ENCODE assay signal across 24 cellular contexts in the genomic region with DNA sequence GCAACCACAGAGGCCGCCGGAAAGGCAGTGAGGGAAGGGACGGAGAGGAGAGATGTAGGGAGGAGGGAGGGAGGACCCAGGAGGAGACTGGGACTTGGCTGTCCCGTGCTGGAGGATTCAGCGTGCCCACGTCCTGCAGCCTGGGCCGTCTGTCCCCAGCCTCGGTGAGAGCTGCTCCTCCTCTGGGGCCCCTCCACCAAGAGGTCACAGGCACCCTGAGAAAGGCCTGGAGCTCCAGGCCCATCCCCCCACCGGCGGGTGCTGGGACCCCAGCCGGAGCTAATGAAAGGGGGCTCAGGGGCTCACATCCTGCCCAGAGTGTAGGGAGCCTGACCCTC. TPM values are rescaled to one million over a fixed set of nuclear protein-coding genes. Genes with fewer than 3 reads are reported as not detected.
"Had no signal": no experiment of that assay in that cellular context is flagged by ENCODE, and none has a peak within 500 bp of the region (broad histone marks: within the 10 kb centered on the region; RNA-seq: fewer than 3 reads in every experiment).

No MANE protein-coding gene starts in this region.

- H3K36me3 Mint-ChIP-seq: activated CD8-positive, alpha-beta memory T cell treated with anti-CD3 and anti-CD28 coated beads, Interleukin-2, amount 10 ng/mL, durations not matched to agents 7 days and 5 days; activated naive CD4-positive, alpha-beta T cell treated with anti-CD3 and anti-CD28 coated beads, Interleukin-2, amount 50 U/mL, for 24 hours had no signal

- H3K4me1 ChIP-seq: body of pancreas had no signal

- H3K9me3 Mint-ChIP-seq: activated B cell treated with CpG ODN at 0.5 μM for 24 hours; activated CD4-positive, alpha-beta T cell treated with anti-CD3 and anti-CD28 coated beads, Interleukin-2, amount 10 ng/mL, durations not matched to agents 24 days and 14 days; activated naive CD4-positive, alpha-beta T cell treated with anti-CD3 and anti-CD28 coated beads, Interleukin-2, amount 50 U/mL, for 24 hours; activated T-cell treated with anti-CD3 and anti-CD28 coated beads, Interleukin-2, amount 50 U/mL, for 24 hours; activated T-helper 1 cell treated with anti-CD3 and anti-CD28 coated beads, Interleukin-12 subunit alpha, Interleukin-12 subunit beta, Interleukin-2, Interleukin-4 antibody, amounts not matched to agents 30 ng/mL and 10 ng/mL and 1 ng/mL, durations not matched to agents 14 hours and 24 hours and 36 hours had no signal

- FAIRE-seq: bronchial epithelial cell had no signal

- H3K4me3 Mint-ChIP-seq: activated B cell treated with CpG ODN at 0.5 μM for 24 hours; activated CD4-positive, alpha-beta T cell treated with anti-CD3 and anti-CD28 coated beads, Interleukin-2, amount 10 ng/mL, durations not matched to agents 24 days and 14 days; activated CD8-positive, alpha-beta memory T cell treated with anti-CD3 and anti-CD28 coated beads, Interleukin-2, amount 10 ng/mL, durations not matched to agents 7 days and 5 days; activated naive CD4-positive, alpha-beta T cell treated with anti-CD3 and anti-CD28 coated beads, Interleukin-2, amount 50 U/mL, for 24 hours; activated T-cell treated with anti-CD3 and anti-CD28 coated beads, Interleukin-2, amount 50 U/mL, for 24 hours; activated T-helper 1 cell treated with anti-CD3 and anti-CD28 coated beads, Interleukin-12 subunit alpha, Interleukin-12 subunit beta, Interleukin-2, Interleukin-4 antibody, amounts not matched to agents 30 ng/mL and 10 ng/mL and 1 ng/mL, durations not matched to agents 14 hours and 24 hours and 36 hours; T-helper 17 cell had no signal

- DNase-seq: activated B cell treated with CpG ODN at 0.5 μM for 24 hours; activated CD4-positive, alpha-beta T cell treated with anti-CD3 and anti-CD28 coated beads for 1 hour; activated CD4-positive, alpha-beta T cell treated with anti-CD3 and anti-CD28 coated beads, Interleukin-2, amount 10 ng/mL, durations not matched to agents 24 days and 14 days; activated CD4-positive, alpha-beta T cell treated with anti-CD3 and anti-CD28 coated beads, Interleukin-2, amount 50 U/mL, for 48 hours; activated CD8-positive, alpha-beta memory T cell treated with anti-CD3 and anti-CD28 coated beads, Interleukin-2, amount 10 ng/mL, durations not matched to agents 7 days and 5 days; activated effector memory CD4-positive, alpha-beta T cell treated with Interleukin-2 at 50 U/mL for 16 hours; activated naive CD4-positive, alpha-beta T cell; activated T-cell treated with anti-CD3 and anti-CD28 coated beads, Interleukin-2, amount 50 U/mL, for 24 hours; body of pancreas; central memory CD4-positive, alpha-beta T cell; Kasumi-1; NCI-H1105 treated with DMSO at 0.1 percent for 48 hours; NCI-H1436 treated with DMSO at 0.1 percent for 48 hours; NCI-H187; NCI-H2081; NCI-H510A treated with DMSO at 0.1 percent for 48 hours; PC-3; SHP77 treated with DMSO at 0.1 percent for 48 hours; T-helper 17 cell; T-helper 9 cell had no signal

- H3K27ac ChIP-seq: body of pancreas had no signal

- H3K4me3 ChIP-seq: body of pancreas had no signal

- H3K9me3 ChIP-seq: body of pancreas had no signal

- H3K27me3 Mint-ChIP-seq: activated CD8-positive, alpha-beta memory T cell treated with anti-CD3 and anti-CD28 coated beads, Interleukin-2, amount 10 ng/mL, durations not matched to agents 7 days and 5 days had no signal

- H3K4me1 Mint-ChIP-seq: activated CD4-positive, alpha-beta T cell treated with anti-CD3 and anti-CD28 coated beads, Interleukin-2, amount 10 ng/mL, durations not matched to agents 24 days and 14 days; activated CD8-positive, alpha-beta memory T cell treated with anti-CD3 and anti-CD28 coated beads, Interleukin-2, amount 10 ng/mL, durations not matched to agents 7 days and 5 days; activated naive CD4-positive, alpha-beta T cell treated with anti-CD3 and anti-CD28 coated beads, Interleukin-2, amount 50 U/mL, for 24 hours; T-helper 17 cell had no signal

- H3K27me3 ChIP-seq: body of pancreas had no signal

- ATAC-seq: activated CD8-positive, alpha-beta memory T cell treated with anti-CD3 and anti-CD28 coated beads, Interleukin-2, amount 10 ng/mL, durations not matched to agents 7 days and 5 days; body of pancreas; T-helper 17 cell had no signal

- H3K27ac Mint-ChIP-seq: activated B cell treated with CpG ODN at 0.5 μM for 24 hours; activated CD4-positive, alpha-beta T cell treated with anti-CD3 and anti-CD28 coated beads, Interleukin-2, amount 10 ng/mL, durations not matched to agents 24 days and 14 days; activated CD8-positive, alpha-beta memory T cell treated with anti-CD3 and anti-CD28 coated beads, Interleukin-2, amount 10 ng/mL, durations not matched to agents 7 days and 5 days; activated naive CD4-positive, alpha-beta T cell treated with anti-CD3 and anti-CD28 coated beads, Interleukin-2, amount 50 U/mL, for 24 hours; activated T-cell treated with anti-CD3 and anti-CD28 coated beads, Interleukin-2, amount 50 U/mL, for 24 hours; activated T-helper 1 cell treated with anti-CD3 and anti-CD28 coated beads, Interleukin-12 subunit alpha, Interleukin-12 subunit beta, Interleukin-2, Interleukin-4 antibody, amounts not matched to agents 30 ng/mL and 10 ng/mL and 1 ng/mL, durations not matched to agents 14 hours and 24 hours and 36 hours; T-helper 17 cell had no signal

RNA-seq across cellular contexts. Expression of a gene that starts 22.0 kb away (rescaled TPM):
- total RNA-seq: activated B cell treated with CpG ODN at 0.5 μM for 24 hours; activated CD4-positive, alpha-beta T cell treated with anti-CD3 and anti-CD28 coated beads, Interleukin-2, amount 10 ng/mL, durations not matched to agents 24 days and 14 days; activated CD8-positive, alpha-beta memory T cell treated with anti-CD3 and anti-CD28 coated beads, Interleukin-2, amount 10 ng/mL, durations not matched to agents 7 days and 5 days; activated T-helper 1 cell treated with anti-CD3 and anti-CD28 coated beads, Interleukin-12 subunit alpha, Interleukin-12 subunit beta, Interleukin-2, Interleukin-4 antibody, amounts not matched to agents 30 ng/mL and 10 ng/mL and 1 ng/mL, durations not matched to agents 14 hours and 24 hours and 36 hours; aorta; bronchial epithelial cell; PC-3; T-helper 17 cell had no signal

RNA-seq across cellular contexts. Expression of a gene that starts 37.4 kb away (rescaled TPM):
- total RNA-seq: activated B cell treated with CpG ODN at 0.5 μM for 24 hours; activated CD4-positive, alpha-beta T cell treated with anti-CD3 and anti-CD28 coated beads, Interleukin-2, amount 10 ng/mL, durations not matched to agents 24 days and 14 days; activated CD8-positive, alpha-beta memory T cell treated with anti-CD3 and anti-CD28 coated beads, Interleukin-2, amount 10 ng/mL, durations not matched to agents 7 days and 5 days; activated T-helper 1 cell treated with anti-CD3 and anti-CD28 coated beads, Interleukin-12 subunit alpha, Interleukin-12 subunit beta, Interleukin-2, Interleukin-4 antibody, amounts not matched to agents 30 ng/mL and 10 ng/mL and 1 ng/mL, durations not matched to agents 14 hours and 24 hours and 36 hours; bronchial epithelial cell; PC-3; T-helper 17 cell had no signal

RNA-seq across cellular contexts. Expression of a gene that starts 47.9 kb away (rescaled TPM):
- total RNA-seq: activated B cell treated with CpG ODN at 0.5 μM for 24 hours; activated CD4-positive, alpha-beta T cell treated with anti-CD3 and anti-CD28 coated beads, Interleukin-2, amount 10 ng/mL, durations not matched to agents 24 days and 14 days; activated CD8-positive, alpha-beta memory T cell treated with anti-CD3 and anti-CD28 coated beads, Interleukin-2, amount 10 ng/mL, durations not matched to agents 7 days and 5 days; activated T-helper 1 cell treated with anti-CD3 and anti-CD28 coated beads, Interleukin-12 subunit alpha, Interleukin-12 subunit beta, Interleukin-2, Interleukin-4 antibody, amounts not matched to agents 30 ng/mL and 10 ng/mL and 1 ng/mL, durations not matched to agents 14 hours and 24 hours and 36 hours; bronchial epithelial cell; PC-3; T-helper 17 cell had no signal

RNA-seq across cellular contexts. Expression of a gene that starts 52.8 kb away (rescaled TPM):
- total RNA-seq: activated B cell treated with CpG ODN at 0.5 μM for 24 hours; activated CD4-positive, alpha-beta T cell treated with anti-CD3 and anti-CD28 coated beads, Interleukin-2, amount 10 ng/mL, durations not matched to agents 24 days and 14 days; activated CD8-positive, alpha-beta memory T cell treated with anti-CD3 and anti-CD28 coated beads, Interleukin-2, amount 10 ng/mL, durations not matched to agents 7 days and 5 days; activated T-helper 1 cell treated with anti-CD3 and anti-CD28 coated beads, Interleukin-12 subunit alpha, Interleukin-12 subunit beta, Interleukin-2, Interleukin-4 antibody, amounts not matched to agents 30 ng/mL and 10 ng/mL and 1 ng/mL, durations not matched to agents 14 hours and 24 hours and 36 hours; body of pancreas; bronchial epithelial cell; PC-3; T-helper 17 cell had no signal
